ENCODE assay signal across 11 cellular contexts in the genomic region with DNA sequence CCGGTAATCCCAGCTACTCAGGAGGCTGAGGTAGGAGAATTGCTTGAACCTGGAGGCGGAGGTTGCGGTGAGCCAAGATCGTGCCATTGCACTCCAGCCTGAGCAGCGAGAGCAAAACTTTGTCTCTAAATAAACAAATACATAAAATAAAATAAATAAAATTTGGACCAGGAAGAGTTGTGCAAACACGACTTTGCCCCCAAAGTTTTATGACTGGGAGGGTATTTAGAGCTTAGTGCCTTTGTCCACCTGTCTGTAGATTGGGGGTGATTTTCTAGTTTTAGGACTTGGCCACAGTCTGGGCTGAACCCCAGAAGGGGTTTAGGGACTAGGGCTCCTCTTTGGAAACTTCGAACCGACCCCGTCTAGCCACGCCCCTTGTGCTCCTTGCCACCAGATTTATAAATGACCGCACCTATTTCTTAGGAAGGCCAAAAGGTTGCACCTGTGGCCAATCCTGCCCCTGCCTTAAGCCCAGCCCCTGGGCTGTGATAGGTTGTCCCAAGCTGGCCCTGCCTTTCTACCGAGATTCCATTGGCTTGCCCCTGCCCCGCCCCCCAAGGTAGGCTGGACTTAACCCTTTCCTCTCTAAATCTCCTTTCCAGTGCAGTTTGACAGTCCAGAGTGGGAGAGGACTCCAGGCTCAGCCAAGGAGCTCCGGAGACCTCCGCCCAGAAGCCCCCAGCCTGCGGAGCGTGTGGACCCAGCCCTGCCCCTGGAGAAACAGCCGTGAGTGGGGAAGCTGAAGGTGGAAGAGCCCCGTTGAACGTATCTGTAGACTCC. TPM values are rescaled to one million over a fixed set of nuclear protein-coding genes. Genes with fewer than 3 reads are reported as not detected.
DNase-seq lines count a peak whose midpoint lies in the region; ATAC-seq lines count a peak whose summit lies in the region.
"Had no signal": no experiment of that assay in that cellular context is flagged by ENCODE, and none has a peak within 500 bp of the region (broad histone marks: within the 10 kb centered on the region; RNA-seq: fewer than 3 reads in every experiment).

No MANE protein-coding gene starts in this region.

- H3K4me1 ChIP-seq in SJCRH30: no peaks in the 10 kb centered on the region

- H3K27me3 ChIP-seq in SJCRH30: no peaks in the 10 kb centered on the region

- DNase-seq in AG20443 (ENCODE audit: low spot score): peak; percentile 50
- DNase-seq in HT-29 (ENCODE audit: low spot score): peak; percentile 75
- peak; percentile 63 to 68 for DNase-seq in SJCRH30
- peak; percentile 98 for DNase-seq in iPS-NIHi11 (ENCODE audit: low spot score)
- no peak for DNase-seq in posterior vena cava (ENCODE audit: low spot score)
- DNase-seq in activated CD4-positive, alpha-beta T cell treated with anti-CD3 and anti-CD28 coated beads, Interleukin-2, amount 50 U/mL, for 4 hours: no peak
- DNase-seq: activated CD4-positive, alpha-beta T cell treated with anti-CD3 and anti-CD28 coated beads, Interleukin-2, amount 50 U/mL, for 1 hour; NCI-H524 treated with DMSO at 0.1 percent for 48 hours; occipital lobe had no signal

- no peak overlapping the region for H3K4me3 ChIP-seq in SJCRH30

- no peaks in the 10 kb centered on the region for H3K9me3 ChIP-seq in SJCRH30 (replicated peaks)

- ATAC-seq in HG03139 (IDR thresholded peaks at IDR 0.05; ENCODE audit: unreplicated experiment): no peak
- no peak for ATAC-seq in GM18870 (IDR thresholded peaks at IDR 0.05; ENCODE audit: unreplicated experiment)

- peaks cover 46% of the 10 kb centered on the region for H3K36me3 ChIP-seq in SJCRH30

- H3K27ac ChIP-seq in SJCRH30: no peak overlapping the region

- intact Hi-C loops in posterior vena cava (cut with DNase I): no loop called here

RNA-seq across cellular contexts. Expression of gene SHD, which starts 5.3 kb away (rescaled TPM):
- 0.21 and 1.6 TPM in 2 replicates for total RNA-seq in HT-29 (2014; rRNA removed; shearing (Covaris generic))
- total RNA-seq in SJCRH30 (2014; rRNA removed; shearing (Covaris generic)): 97.9 and 101 TPM in 2 replicates
- total RNA-seq in posterior vena cava: not detected

RNA-seq across cellular contexts. Expression of gene TMIGD2, which starts 17.8 kb away (rescaled TPM):
- not detected in 2 replicates for total RNA-seq in HT-29 (2014; rRNA removed; shearing (Covaris generic))
- total RNA-seq in SJCRH30 (2014; rRNA removed; shearing (Covaris generic)): 0.30 and 1.5 TPM in 2 replicates
- total RNA-seq in posterior vena cava: under 1 TPM in 1 of 2 donors, not detected in 1; 0.38 TPM

RNA-seq across cellular contexts. Expression of gene FSD1, which starts 20.0 kb away (rescaled TPM):
- 0.41 and 0.60 TPM in 2 replicates for total RNA-seq in HT-29 (2014; rRNA removed; shearing (Covaris generic))
- 23.5 and 24.7 TPM in 2 replicates for total RNA-seq in SJCRH30 (2014; rRNA removed; shearing (Covaris generic))
- not detected for total RNA-seq in posterior vena cava

RNA-seq across cellular contexts. Expression of gene YJU2, which starts 37.5 kb away (rescaled TPM):
- 25.5 and 36.1 TPM in 2 replicates for total RNA-seq in HT-29 (2014; rRNA removed; shearing (Covaris generic))
- 14.5 and 14.7 TPM in 2 replicates for total RNA-seq in SJCRH30 (2014; rRNA removed; shearing (Covaris generic))
- 10 to 100 TPM; 12.3 to 12.8 TPM for total RNA-seq in posterior vena cava

RNA-seq across cellular contexts. Expression of gene STAP2, which starts 54.3 kb away (rescaled TPM):
- 69.6 and 74.4 TPM in 2 replicates for total RNA-seq in HT-29 (2014; rRNA removed; shearing (Covaris generic))
- total RNA-seq in SJCRH30 (2014; rRNA removed; shearing (Covaris generic)): 9.7 and 11.9 TPM in 2 replicates
- 1 to 10 TPM; 2.1 to 2.7 TPM for total RNA-seq in posterior vena cava

Comparison
In these comparisons a context has a peak if more than half of its experiments do, and no peak if none do; other contexts are left out.
1. DNase-seq: peak in AG20443 (single experiment), HT-29 (single experiment), SJCRH30 (2 of 2) and iPS-NIHi11 (single experiment); none in posterior vena cava (single experiment) and activated CD4-positive, alpha-beta T cell treated with anti-CD3 and anti-CD28 coated beads, Interleukin-2, amount 50 U/mL, for 4 hours (0 of 2).
2. RNA of gene SHD, which starts 5.3 kb away (total RNA-seq): 97.9 to 101 TPM in SJCRH30; 0.21 to 1.6 TPM in HT-29 and not detected in posterior vena cava; every median in the first group is over 10 times any median in the second.
3. RNA of gene FSD1, which starts 20.0 kb away (total RNA-seq): 23.5 to 24.7 TPM in SJCRH30; 0.41 to 0.60 TPM in HT-29 and not detected in posterior vena cava; every median in the first group is over 10 times any median in the second.